Comparison of ENCODE assay signal across 15 cellular contexts in the genomic region with DNA sequence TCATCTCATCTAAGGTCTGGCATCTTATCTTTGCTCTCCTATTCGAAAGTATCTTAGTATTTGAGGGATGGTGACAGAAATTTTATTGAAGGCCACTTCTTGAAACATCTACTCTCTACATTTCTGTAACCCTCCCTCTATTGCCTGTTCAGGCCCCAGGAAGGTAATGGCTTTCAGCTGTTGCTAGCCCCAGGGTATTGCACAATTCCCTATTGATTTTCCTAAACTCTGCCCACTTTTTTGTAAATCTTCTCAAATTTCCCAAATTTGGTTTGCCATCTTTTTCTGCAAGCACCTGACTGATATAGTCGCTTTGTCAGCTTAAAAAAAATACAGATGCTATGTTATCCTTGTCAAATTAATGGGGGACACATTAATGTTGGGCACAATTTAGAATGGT.
DNase-seq lines count a peak whose midpoint lies in the region; ATAC-seq, FAIRE-seq and TF ChIP-seq lines count a peak whose summit lies in the region.
"Had no signal": no experiment of that assay in that cellular context is flagged by ENCODE, and none has a peak within 500 bp of the region (broad histone marks: within the 10 kb centered on the region; RNA-seq: fewer than 3 reads in every experiment).

No MANE protein-coding gene starts in this region.

- H3K18ac ChIP-seq in IMR-90 (ENCODE audit: low read depth, low read length) (no peak overlapping the region), H1 (ENCODE audit: extremely low read depth, low read length) (no peak overlapping the region)

- H2BK15ac ChIP-seq in IMR-90 (ENCODE audit: low read depth, low read length): no peak overlapping the region
- no peak overlapping the region for H2BK15ac ChIP-seq in H1 (ENCODE audit: low read length)

- no peaks in the 10 kb centered on the region for H3K9me3 ChIP-seq in GM23248 (ENCODE audit: low read depth)
- no peaks in the 10 kb centered on the region for H3K9me3 ChIP-seq in IMR-90 (ENCODE audit: control insufficient read depth, insufficient read depth, low read length)
- H3K9me3 ChIP-seq in H1 (ENCODE audit: insufficient read depth in 2 of 2, low read depth in 1 of 2, low read length in 1 of 2): no peaks in the 10 kb centered on the region; a peak in 1 of 4 replicates
- H3K9me3 ChIP-seq: A549, BLaER1, Caco-2 had no signal

- TF ChIP-seq POLR2A in IMR-90 (IDR thresholded peaks at IDR 0.05; ENCODE audit: low read depth, low read length) (no peak), H1 (IDR thresholded peaks at IDR 0.05; ENCODE audit: control extremely low read depth in 1 of 2, low read depth in 2 of 2, low read length in 2 of 2) (no peak)

- H3K79me1 ChIP-seq in IMR-90 (ENCODE audit: low read depth in 1 of 2, low read length in 2 of 2): no peaks in the 10 kb centered on the region
- H3K79me1 ChIP-seq in H1 (ENCODE audit: low read depth, low read length): no peaks in the 10 kb centered on the region

- no peak overlapping the region for H3K56ac ChIP-seq in IMR-90 (ENCODE audit: extremely low read depth, insufficient read depth, low read length)
- no peak overlapping the region for H3K56ac ChIP-seq in H1 (replicated peaks; ENCODE audit: insufficient read length, low read depth, low read length)

- no peak overlapping the region for H2BK12ac ChIP-seq in H1 (ENCODE audit: low read depth, low read length)

- H4K8ac ChIP-seq in IMR-90 (ENCODE audit: low read depth in 2 of 2, low read length in 2 of 2) (no peak overlapping the region), H1 (ENCODE audit: extremely low read depth, insufficient read depth, low read length) (no peak overlapping the region)

- TF ChIP-seq RAD21 in IMR-90 (IDR thresholded peaks at IDR 0.05; ENCODE audit: low read length) (no peak), H1 (IDR thresholded peaks at IDR 0.05 in 1 of 2, conservative IDR thresholded peaks at IDR 0.05 in 1 of 2; ENCODE audit: low read depth in 2 of 2, low read length in 2 of 2) (no peak)

- no peaks in the 10 kb centered on the region; the same call in 1 of the 2 replicates for H3K23me2 ChIP-seq in H1 (ENCODE audit: low read depth, low read length)

- POLR2A ChIA-PET in IMR-90 (lab: Charles Lee; ENCODE audit: unreplicated experiment): no interaction called here
- POLR2A ChIA-PET in H1 (lab: Charles Lee; ENCODE audit: partially characterized antibody): no interaction called here

- H2AK5ac ChIP-seq in IMR-90 (ENCODE audit: low read depth, low read length) (no peak overlapping the region), H1 (ENCODE audit: low read depth, low read length) (no peak overlapping the region)

- no peak for FAIRE-seq in H1 (lab: Jason Lieb, UNC)
- FAIRE-seq: A549 had no signal

- H4K20me1 ChIP-seq in GM23248 (ENCODE audit: insufficient read depth): no peaks in the 10 kb centered on the region
- H4K20me1 ChIP-seq in IMR-90 (ENCODE audit: insufficient read depth, low read length): no peaks in the 10 kb centered on the region
- no peaks in the 10 kb centered on the region for H4K20me1 ChIP-seq in H1 (replicated peaks in 1 of 2; ENCODE audit: control insufficient read depth in 1 of 2, insufficient read depth in 2 of 2, low read length in 2 of 2)
- H4K20me1 ChIP-seq: BLaER1 had no signal

- no peaks in the 10 kb centered on the region for H3K9me2 ChIP-seq in GM23248 (ENCODE audit: insufficient read depth)

- no peaks in the 10 kb centered on the region for H3K9me1 ChIP-seq in IMR-90 (ENCODE audit: insufficient read depth, low read length)

- in situ Hi-C loops in GM23248 (cut with MboI) (no loop called here), IMR-90 (cut with MboI; ENCODE audit: low sequenced_read_pairs) (no loop called here)

- H2BK5ac ChIP-seq in IMR-90 (ENCODE audit: low read depth, low read length, poor library complexity, severe bottlenecking) (no peak overlapping the region), H1 (ENCODE audit: low read depth, low read length) (no peak overlapping the region)

- H3K27ac ChIP-seq in GM23248 (no peak overlapping the region), IMR-90 (ENCODE audit: insufficient read depth, low read length) (no peak overlapping the region), H1 (ENCODE audit: low read depth, low read length) (no peak overlapping the region)
- H3K27ac ChIP-seq: A549, BLaER1, HL-60 had no signal

- H3K4ac ChIP-seq in IMR-90 (ENCODE audit: low read depth, low read length): no peak overlapping the region
- no peak overlapping the region for H3K4ac ChIP-seq in H1 (replicated peaks; ENCODE audit: insufficient read length, low read depth, low read length)

- intact Hi-C loops in IMR-90 (cut with micrococcal nuclease): loop anchor here (10.0 kb wide), 1 partner anchor 239 kb away; a partner anchor contains a TSS

- H3K4me3 ChIP-seq in GM23248 (no peak overlapping the region), IMR-90 (ENCODE audit: insufficient read depth, low read depth, low read length) (no peak overlapping the region), H1 (ENCODE audit: extremely low read depth in 1 of 4, insufficient read depth in 2 of 4, low read depth in 3 of 4, low read length in 4 of 4) (no peak overlapping the region)
- H3K4me3 ChIP-seq: A549, BLaER1 had no signal

- H3K4me1 ChIP-seq in GM23248 (ENCODE audit: insufficient read depth): peaks cover 18% of the 10 kb centered on the region
- H3K4me1 ChIP-seq in IMR-90 (ENCODE audit: control insufficient read depth, insufficient read depth, low read length): no peaks in the 10 kb centered on the region
- H3K4me1 ChIP-seq in H1 (replicated peaks in 1 of 4; ENCODE audit: control insufficient read depth in 3 of 4, insufficient read depth in 4 of 4, low read length in 3 of 4): no peaks in the 10 kb centered on the region; a peak in 1 of 7 replicates
- H3K4me1 ChIP-seq: A549, Caco-2 had no signal

- H4K5ac ChIP-seq in IMR-90 (ENCODE audit: low read depth, low read length) (no peak overlapping the region), H1 (ENCODE audit: insufficient read length, low read depth, low read length) (no peak overlapping the region)

- no peaks in the 10 kb centered on the region for H3K36me3 ChIP-seq in GM23248 (ENCODE audit: low read depth)
- H3K36me3 ChIP-seq in IMR-90 (ENCODE audit: control insufficient read depth, insufficient read depth, low read length): no peaks in the 10 kb centered on the region
- H3K36me3 ChIP-seq in H1 (ENCODE audit: control insufficient read depth in 2 of 4, insufficient read depth in 4 of 4, low read length in 3 of 4): no peaks in the 10 kb centered on the region
- H3K36me3 ChIP-seq: BLaER1 had no signal

- H3F3A ChIP-seq in GM23248 (ENCODE audit: insufficient read depth): peaks cover 9% of the 10 kb centered on the region

- H3K9ac ChIP-seq in GM23248 (no peak overlapping the region), IMR-90 (ENCODE audit: low read depth, low read length) (no peak overlapping the region), H1 (replicated peaks in 1 of 4; ENCODE audit: extremely low read depth in 1 of 4, low read depth in 3 of 4, low read length in 3 of 4) (no peak overlapping the region)
- H3K9ac ChIP-seq: BLaER1 had no signal

- BruUV-seq in IMR-90 (replicated peaks; lab: Mats Ljungman, UMichigan): no TSS peak

- H3K4me2 ChIP-seq in GM23248 (ENCODE audit: unreplicated experiment) (no peak overlapping the region), IMR-90 (ENCODE audit: low read depth, low read length) (no peak overlapping the region), H1 (ENCODE audit: insufficient read depth in 1 of 2, low read depth in 2 of 2, low read length in 2 of 2) (no peak overlapping the region)
- H3K4me2 ChIP-seq: A549, BLaER1 had no signal

- no peak overlapping the region for H2BK120ac ChIP-seq in IMR-90 (ENCODE audit: low read depth, low read length)
- H2BK120ac ChIP-seq in H1 (replicated peaks; ENCODE audit: low read depth, low read length): no peak overlapping the region

- dilution Hi-C loops in IMR-90 (cut with HindIII; ENCODE audit: low sequenced_read_pairs, unreplicated experiment): no loop called here

- no peak for ATAC-seq in IMR-90 (ENCODE audit: low read depth)
- no peak for ATAC-seq in GM18511 (IDR thresholded peaks at IDR 0.05; ENCODE audit: unreplicated experiment)
- ATAC-seq: A549 had no signal

- peak; percentile 0 for DNase-seq in GM23248
- DNase-seq in IMR-90: no peak
- no peak for DNase-seq in H1 (ENCODE audit: low read depth in 1 of 2, low spot score in 2 of 2)
- DNase-seq in fibroblast of the conjunctiva (ENCODE audit: low read depth): peak; percentile 1
- no peak for DNase-seq in stimulated activated CD4-positive, alpha-beta T cell treated with anti-CD3 and anti-CD28 coated beads, Interleukin-2, amount 100 ng/mL, for 24 hours
- DNase-seq: AML-193; Caco-2; CD8-positive, alpha-beta memory T cell; DMS53; GF-D8; H7 had no signal

- H3K23ac ChIP-seq in IMR-90 (ENCODE audit: low read depth, low read length) (no peak overlapping the region), H1 (ENCODE audit: insufficient read length) (no peak overlapping the region)

- TF ChIP-seq EP300 in H1 (IDR thresholded peaks at IDR 0.05; ENCODE audit: borderline replicate concordance in 1 of 2, low read depth in 2 of 2, low read length in 2 of 2): no peak

- TF ChIP-seq CTCF in IMR-90 (conservative IDR thresholded peaks at IDR 0.05; ENCODE audit: low read depth, low read length): no peak
- TF ChIP-seq CTCF in H1 (IDR thresholded peaks at IDR 0.05; ENCODE audit: control extremely low read depth in 1 of 3, insufficient read depth in 1 of 3, low read depth in 1 of 3, low read length in 3 of 3): no peak

- no peak overlapping the region for H3K14ac ChIP-seq in IMR-90 (replicated peaks; ENCODE audit: low read depth, low read length)
- no peak overlapping the region for H3K14ac ChIP-seq in H1 (ENCODE audit: insufficient read length)

- H2AK9ac ChIP-seq in IMR-90 (replicated peaks; ENCODE audit: low read depth, low read length, poor library complexity): no peak overlapping the region

- CTCF ChIA-PET in IMR-90 (lab: Yijun Ruan, JAX) (no interaction called here), H1 (lab: Charles Lee; ENCODE audit: partially characterized antibody) (interaction anchor here (1.2 kb wide), 1 partner anchor 10 kb away, joined by 3 read pairs; no protein-coding TSS in a partner anchor)

- H3K79me2 ChIP-seq in GM23248 (ENCODE audit: insufficient read depth): no peaks in the 10 kb centered on the region
- no peaks in the 10 kb centered on the region for H3K79me2 ChIP-seq in H1 (ENCODE audit: control insufficient read depth in 1 of 2, insufficient read depth in 2 of 2, low read length in 2 of 2)

- 39 to 52% methylated on average over 2 of the region's 2 CpGs for whole genome bisulfite sequencing in GM23248 (ENCODE audit: low coverage in 1 of 2, low lambda C conversion rate in 2 of 2, missing lambda C conversion rate in 2 of 2), 2 experiments
- no CpG with 5 or more reads among the region's 2 CpGs for WGBS in IMR-90 (ENCODE audit: extremely low coverage in 2 of 2, insufficient read length in 1 of 2), 2 experiments
- 40% methylated on average over 2 of the region's 2 CpGs; no CpG with 5 or more reads in 1 of the 2 experiments for WGBS in H1 (ENCODE audit: extremely low coverage in 1 of 2, insufficient coverage in 1 of 2, insufficient read length in 1 of 2, insufficient replicate concordance in 2 of 2, low coverage in 1 of 2, low lambda C conversion rate in 2 of 2, missing lambda C conversion rate in 1 of 2), 2 experiments

- H3K27me3 ChIP-seq in GM23248 (replicated peaks; ENCODE audit: insufficient read depth) (no peaks in the 10 kb centered on the region), IMR-90 (ENCODE audit: control insufficient read depth, insufficient read depth, low read length) (no peaks in the 10 kb centered on the region), H1 (replicated peaks in 1 of 4; ENCODE audit: control insufficient read depth in 3 of 4, extremely low read depth in 1 of 4, insufficient read depth in 3 of 4, low read length in 3 of 4) (no peaks in the 10 kb centered on the region)
- H3K27me3 ChIP-seq: BLaER1 had no signal

- H4K91ac ChIP-seq in IMR-90 (ENCODE audit: insufficient read depth, low read depth, low read length) (no peak overlapping the region), H1 (replicated peaks; ENCODE audit: insufficient read length, low read length) (no peak overlapping the region)

- H2BK20ac ChIP-seq in IMR-90 (ENCODE audit: low read depth, low read length) (no peak overlapping the region), H1 (ENCODE audit: low read length) (no peak overlapping the region)

- no peak overlapping the region for H2AFZ ChIP-seq in GM23248
- H2AFZ ChIP-seq in IMR-90 (replicated peaks; ENCODE audit: low read length, poor library complexity): no peak overlapping the region
- no peak overlapping the region for H2AFZ ChIP-seq in H1 (ENCODE audit: low read length)

Comparison
In these comparisons a context has a peak if more than half of its experiments do, and no peak if none do; other contexts are left out.
1. DNase-seq: peak in GM23248 (single experiment) and fibroblast of the conjunctiva (single experiment); none in IMR-90 (single experiment), H1 (0 of 2) and stimulated activated CD4-positive, alpha-beta T cell treated with anti-CD3 and anti-CD28 coated beads, Interleukin-2, amount 100 ng/mL, for 24 hours (0 of 2).